ENCODE assay signal across 8 cellular contexts in the genomic region with DNA sequence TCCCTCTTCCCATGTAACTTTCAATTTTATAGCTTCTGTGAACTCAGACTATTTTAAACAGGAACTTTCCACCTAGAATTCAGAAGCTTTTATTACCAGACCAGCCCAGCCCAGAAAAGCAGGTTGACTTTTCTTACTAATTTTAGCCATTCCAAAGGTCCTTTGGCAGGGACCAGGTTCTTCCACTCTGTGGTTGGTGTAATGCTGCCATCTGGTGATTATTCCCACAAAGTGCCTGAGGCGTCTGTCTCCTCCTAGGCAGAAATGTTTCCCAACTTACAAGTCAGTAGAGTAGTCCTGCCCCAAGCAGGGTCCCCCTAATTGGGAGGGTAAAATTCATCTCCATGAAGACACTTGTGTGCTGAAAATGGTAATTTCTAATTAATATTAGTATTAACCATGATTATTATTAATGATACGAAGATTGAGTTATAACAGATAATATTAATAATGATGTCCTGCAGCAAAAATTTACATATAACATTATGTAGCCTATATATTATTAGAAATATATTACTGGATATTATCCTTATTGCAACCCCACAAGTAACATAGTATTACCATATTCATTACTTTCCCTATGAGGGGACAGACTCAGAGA. TPM values are rescaled to one million over a fixed set of nuclear protein-coding genes. Genes with fewer than 3 reads are reported as not detected.
A peak's percentile ranks its signal among the peaks of the same experiment; 100 is the strongest.
DNase-seq lines count a peak whose midpoint lies in the region; ATAC-seq, FAIRE-seq and TF ChIP-seq lines count a peak whose summit lies in the region.

No MANE protein-coding gene starts in this region.

- WGBS in pancreas, 2 donors = 27 to 35% methylated on average over 2 of the region's 2 CpGs

- no peaks in the 10 kb centered on the region for H3K4me1 ChIP-seq in SJCRH30
- peaks cover 6 to 8% (median 6%) of the 10 kb centered on the region in 3 donors for H3K4me1 ChIP-seq in pancreas

- TF ChIP-seq CTCF in pancreas (IDR thresholded peaks at IDR 0.05) = peak; percentile 34 to 71 (median 60)

- H3K27ac ChIP-seq in SJCRH30 (no peak overlapping the region), pancreas (peak overlapping the region in 1 of 4 donors; percentile 48)

- DNase-seq in GM04504 (ENCODE audit: low read depth) = peak; percentile 20
- peak; percentile 21 for DNase-seq in MV-4-11 (lab: John Stamatoyannopoulos, UW)
- peak; percentile 37 to 69 for DNase-seq in SJCRH30
- peak; percentile 17 for DNase-seq in fibroblast of the conjunctiva (ENCODE audit: low read depth)
- DNase-seq in pancreas = peak in 4 of 6 donors; percentile 50 to 80 (median 60)

- intact Hi-C loops in pancreas (cut with DNase I) = loop anchor here in 1 of 3 donors (5.0 to 10.0 kb wide), 3 partner anchors 192 to 499 kb away; no protein-coding TSS in a partner anchor

- H3K9me3 ChIP-seq in SJCRH30 (replicated peaks) (no peaks in the 10 kb centered on the region), pancreas (no peaks in the 10 kb centered on the region)

- peak; percentile 97 to 100 (median 100) for ATAC-seq in pancreas
- no peak for ATAC-seq in HG02763 (IDR thresholded peaks at IDR 0.05; ENCODE audit: unreplicated experiment)
- no peak for ATAC-seq in HG02759 (IDR thresholded peaks at IDR 0.05; ENCODE audit: unreplicated experiment)
- no peak for ATAC-seq in HG03139 (IDR thresholded peaks at IDR 0.05; ENCODE audit: unreplicated experiment)

- H3K4me3 ChIP-seq in SJCRH30 (no peak overlapping the region), pancreas (no peak overlapping the region)

- H3K27me3 ChIP-seq in SJCRH30 = peaks cover 10% of the 10 kb centered on the region; the same call in 1 of the 2 replicates
- no peaks in the 10 kb centered on the region for H3K27me3 ChIP-seq in pancreas

- FAIRE-seq in pancreas (lab: Jason Lieb, UNC) = peak; percentile 20

- no peaks in the 10 kb centered on the region for H3K36me3 ChIP-seq in SJCRH30
- no peaks in the 10 kb centered on the region for H3K36me3 ChIP-seq in pancreas

RNA-seq across cellular contexts. Expression of a gene that starts 53.0 kb away (rescaled TPM):
- not detected in 2 replicates for total RNA-seq in SJCRH30 (2014; rRNA removed; shearing (Covaris generic))
- not detected for total RNA-seq in pancreas
- polyA plus RNA-seq in pancreas = not detected

Comparison
In these comparisons a context has a peak if more than half of its experiments do, and no peak if none do; other contexts are left out.
1. ATAC-seq: peak in pancreas (4 of 4); none in HG02763 (single experiment), HG02759 (single experiment) and HG03139 (single experiment).
2. Peak in every context shown above with its lines, with median percentiles within 50 percentile points of each other: DNase-seq.